1 cellular context compared by ENCODE assay signal in genomic region chr5:116484645-116485044, GRCh38.
TF ChIP-seq lines count a peak whose summit lies in the region.

No MANE protein-coding gene starts in this region.

TF ChIP-seq in WTC11, 78 proteins besides CTCF, POLR2A, EP300 and RAD21 (continued from another document):
- TF ChIP-seq, protein P1, sequence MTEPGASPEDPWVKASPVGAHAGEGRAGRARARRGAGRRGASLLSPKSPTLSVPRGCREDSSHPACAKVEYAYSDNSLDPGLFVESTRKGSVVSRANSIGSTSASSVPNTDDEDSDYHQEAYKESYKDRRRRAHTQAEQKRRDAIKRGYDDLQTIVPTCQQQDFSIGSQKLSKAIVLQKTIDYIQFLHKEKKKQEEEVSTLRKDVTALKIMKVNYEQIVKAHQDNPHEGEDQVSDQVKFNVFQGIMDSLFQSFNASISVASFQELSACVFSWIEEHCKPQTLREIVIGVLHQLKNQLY (CRISPR knock-in tag; IDR thresholded peaks at IDR 0.05), result no peak
- TF ChIP-seq, protein P2, sequence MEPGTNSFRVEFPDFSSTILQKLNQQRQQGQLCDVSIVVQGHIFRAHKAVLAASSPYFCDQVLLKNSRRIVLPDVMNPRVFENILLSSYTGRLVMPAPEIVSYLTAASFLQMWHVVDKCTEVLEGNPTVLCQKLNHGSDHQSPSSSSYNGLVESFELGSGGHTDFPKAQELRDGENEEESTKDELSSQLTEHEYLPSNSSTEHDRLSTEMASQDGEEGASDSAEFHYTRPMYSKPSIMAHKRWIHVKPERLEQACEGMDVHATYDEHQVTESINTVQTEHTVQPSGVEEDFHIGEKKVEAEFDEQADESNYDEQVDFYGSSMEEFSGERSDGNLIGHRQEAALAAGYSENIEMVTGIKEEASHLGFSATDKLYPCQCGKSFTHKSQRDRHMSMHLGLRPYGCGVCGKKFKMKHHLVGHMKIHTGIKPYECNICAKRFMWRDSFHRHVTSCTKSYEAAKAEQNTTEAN (CRISPR knock-in tag; IDR thresholded peaks at IDR 0.05), result no peak
- TF ChIP-seq NR3C1 (CRISPR knock-in tag; conservative IDR thresholded peaks at IDR 0.05; ENCODE audit: low read depth), result no peak
- TF ChIP-seq, protein P3, sequence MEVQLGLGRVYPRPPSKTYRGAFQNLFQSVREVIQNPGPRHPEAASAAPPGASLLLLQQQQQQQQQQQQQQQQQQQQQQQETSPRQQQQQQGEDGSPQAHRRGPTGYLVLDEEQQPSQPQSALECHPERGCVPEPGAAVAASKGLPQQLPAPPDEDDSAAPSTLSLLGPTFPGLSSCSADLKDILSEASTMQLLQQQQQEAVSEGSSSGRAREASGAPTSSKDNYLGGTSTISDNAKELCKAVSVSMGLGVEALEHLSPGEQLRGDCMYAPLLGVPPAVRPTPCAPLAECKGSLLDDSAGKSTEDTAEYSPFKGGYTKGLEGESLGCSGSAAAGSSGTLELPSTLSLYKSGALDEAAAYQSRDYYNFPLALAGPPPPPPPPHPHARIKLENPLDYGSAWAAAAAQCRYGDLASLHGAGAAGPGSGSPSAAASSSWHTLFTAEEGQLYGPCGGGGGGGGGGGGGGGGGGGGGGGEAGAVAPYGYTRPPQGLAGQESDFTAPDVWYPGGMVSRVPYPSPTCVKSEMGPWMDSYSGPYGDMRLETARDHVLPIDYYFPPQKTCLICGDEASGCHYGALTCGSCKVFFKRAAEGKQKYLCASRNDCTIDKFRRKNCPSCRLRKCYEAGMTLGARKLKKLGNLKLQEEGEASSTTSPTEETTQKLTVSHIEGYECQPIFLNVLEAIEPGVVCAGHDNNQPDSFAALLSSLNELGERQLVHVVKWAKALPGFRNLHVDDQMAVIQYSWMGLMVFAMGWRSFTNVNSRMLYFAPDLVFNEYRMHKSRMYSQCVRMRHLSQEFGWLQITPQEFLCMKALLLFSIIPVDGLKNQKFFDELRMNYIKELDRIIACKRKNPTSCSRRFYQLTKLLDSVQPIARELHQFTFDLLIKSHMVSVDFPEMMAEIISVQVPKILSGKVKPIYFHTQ (CRISPR knock-in tag; IDR thresholded peaks at IDR 0.05), result peak; percentile 28; the same call in 1 of the 2 replicates
